16 cellular contexts compared by ENCODE assay signal in genomic region chr17:59423903-59424302, GRCh38.
DNase-seq lines count a peak whose midpoint lies in the region; ATAC-seq and TF ChIP-seq lines count a peak whose summit lies in the region.
"Had no signal": no experiment of that assay in that cellular context is flagged by ENCODE, and none has a peak within 500 bp of the region (broad histone marks: within the 10 kb centered on the region; RNA-seq: fewer than 3 reads in every experiment).

No MANE protein-coding gene starts in this region.

- H3K9ac ChIP-seq in stomach smooth muscle (ENCODE audit: low read length in 2 of 2) = no peak overlapping the region

- H3K4me3 Mint-ChIP-seq in GM23338 = no peak overlapping the region
- H3K4me3 Mint-ChIP-seq: naive thymus-derived CD8-positive, alpha-beta T cell; stimulated activated effector memory CD8-positive, alpha-beta T cell treated with anti-CD3 and anti-CD28 coated beads, Interleukin-12 subunit alpha, Interleukin-12 subunit beta, amount 100 ng/mL, for 72 hours had no signal

- TF ChIP-seq CTCF in GM23338 (conservative IDR thresholded peaks at IDR 0.05; ENCODE audit: low read depth in 2 of 2) = no peak
- TF ChIP-seq CTCF in ascending aorta (IDR thresholded peaks at IDR 0.05) = no peak

- H3K27me3 ChIP-seq in GM23338 (ENCODE audit: insufficient read depth) (no peaks in the 10 kb centered on the region), ascending aorta (no peaks in the 10 kb centered on the region), stomach smooth muscle (ENCODE audit: control insufficient read depth in 1 of 2, insufficient read depth in 2 of 2, low read length in 2 of 2) (no peaks in the 10 kb centered on the region)

- H3K27me3 Mint-ChIP-seq in GM23338 (ENCODE audit: insufficient read depth, low read depth, poor library complexity) = peaks cover 3% of the 10 kb centered on the region
- H3K27me3 Mint-ChIP-seq: naive thymus-derived CD8-positive, alpha-beta T cell had no signal

- no peaks in the 10 kb centered on the region for H4K20me1 ChIP-seq in GM23338 (replicated peaks; ENCODE audit: insufficient read depth)

- H3K9me3 ChIP-seq in ascending aorta = no peaks in the 10 kb centered on the region
- H3K9me3 ChIP-seq in stomach smooth muscle (ENCODE audit: control insufficient read depth in 2 of 2, low read length in 2 of 2) = no peaks in the 10 kb centered on the region

- no peaks in the 10 kb centered on the region for H3F3A ChIP-seq in GM23338 (replicated peaks; ENCODE audit: low read depth)

- H3K4me3 ChIP-seq in GM23338 (no peak overlapping the region), ascending aorta (no peak overlapping the region), stomach smooth muscle (ENCODE audit: low read length in 2 of 2) (peak overlapping the region in 1 of 2 donors; percentile 40)

- peak overlapping the region; percentile 78 for H2AFZ ChIP-seq in GM23338

- no peaks in the 10 kb centered on the region for H3K9me3 Mint-ChIP-seq in GM23338
- H3K9me3 Mint-ChIP-seq: naive thymus-derived CD8-positive, alpha-beta T cell; stimulated activated effector memory CD8-positive, alpha-beta T cell treated with anti-CD3 and anti-CD28 coated beads, Interleukin-12 subunit alpha, Interleukin-12 subunit beta, amount 100 ng/mL, for 72 hours had no signal

- H3K9me2 ChIP-seq in GM23338 (ENCODE audit: insufficient read depth) = no peaks in the 10 kb centered on the region

- ATAC-seq in GM23338 (no peak), HG02642 (IDR thresholded peaks at IDR 0.05; ENCODE audit: poor library complexity, unreplicated experiment) (no peak)
- ATAC-seq: naive thymus-derived CD8-positive, alpha-beta T cell; stimulated activated effector memory CD8-positive, alpha-beta T cell treated with anti-CD3 and anti-CD28 coated beads, Interleukin-12 subunit alpha, Interleukin-12 subunit beta, amount 100 ng/mL, for 72 hours had no signal

- intact Hi-C loops in ascending aorta (cut with DNase I) = loop anchor here (2.0 kb wide), 2 partner anchors 17 to 35 kb away; no protein-coding TSS in a partner anchor

- H3K36me3 ChIP-seq in GM23338 (ENCODE audit: insufficient read depth) (no peaks in the 10 kb centered on the region), ascending aorta (no peaks in the 10 kb centered on the region), stomach smooth muscle (ENCODE audit: control insufficient read depth in 2 of 2, insufficient read depth in 2 of 2, low read length in 2 of 2) (no peaks in the 10 kb centered on the region)

- no peaks in the 10 kb centered on the region for H3K79me2 ChIP-seq in GM23338 (replicated peaks; ENCODE audit: insufficient read depth)

- no peak overlapping the region for H3K4me2 ChIP-seq in GM23338

- no peak overlapping the region for H3K27ac ChIP-seq in GM23338 (ENCODE audit: low read depth)
- peak overlapping the region; percentile 94 for H3K27ac ChIP-seq in ascending aorta
- peak overlapping the region; percentile 88 for H3K27ac ChIP-seq in stomach smooth muscle (ENCODE audit: low read length)

- no peak for DNase-seq in GM23338 (ENCODE audit: low spot score)
- no peak for DNase-seq in ascending aorta (ENCODE audit: low spot score in 2 of 2)
- peak; percentile 21 for DNase-seq in kidney tubule cell (ENCODE audit: low spot score)
- no peak for DNase-seq in COLO668 (lab: John Stamatoyannopoulos, UW; ENCODE audit: unreplicated experiment)
- no peak for DNase-seq in AG08395 (ENCODE audit: low spot score)
- DNase-seq in hypothalamus (lab: John Stamatoyannopoulos, UW) = no peak
- DNase-seq: activated effector memory CD4-positive, alpha-beta T cell treated with anti-CD3 and anti-CD28 coated beads, Interleukin-2, amount 50 U/mL, for 16 hours; DMS53; glutamatergic neuron; H7; naive thymus-derived CD8-positive, alpha-beta T cell; NCI-H1092; NCI-H2171 had no signal

- no peaks in the 10 kb centered on the region for H3K36me3 Mint-ChIP-seq in GM23338 (ENCODE audit: low read depth)
- H3K36me3 Mint-ChIP-seq: naive thymus-derived CD8-positive, alpha-beta T cell; stimulated activated effector memory CD8-positive, alpha-beta T cell treated with anti-CD3 and anti-CD28 coated beads, Interleukin-12 subunit alpha, Interleukin-12 subunit beta, amount 100 ng/mL, for 72 hours had no signal

- no peak overlapping the region for H3K27ac Mint-ChIP-seq in GM23338
- H3K27ac Mint-ChIP-seq: stimulated activated effector memory CD8-positive, alpha-beta T cell treated with anti-CD3 and anti-CD28 coated beads, Interleukin-12 subunit alpha, Interleukin-12 subunit beta, amount 100 ng/mL, for 72 hours had no signal

- H3K4me1 Mint-ChIP-seq in GM23338 = peaks cover 12% of the 10 kb centered on the region

- no peaks in the 10 kb centered on the region for H3K4me1 ChIP-seq in GM23338 (ENCODE audit: insufficient read depth)
- peaks cover 35 to 63% of the 10 kb centered on the region in 2 donors for H3K4me1 ChIP-seq in ascending aorta
- peaks cover 72% of the 10 kb centered on the region for H3K4me1 ChIP-seq in stomach smooth muscle (ENCODE audit: control insufficient read depth, insufficient read depth, low read length)

TF ChIP-seq in GM23338, 12 proteins besides CTCF, POLR2A, EP300 and RAD21 (continues in another document):
- TF ChIP-seq STAT1 (IDR thresholded peaks at IDR 0.05; ENCODE audit: unreplicated experiment) = no peak
- TF ChIP-seq ZNF462 (CRISPR knock-in tag; IDR thresholded peaks at IDR 0.05) = no peak
